ENCODE assay signal across 19 cellular contexts in the genomic region with DNA sequence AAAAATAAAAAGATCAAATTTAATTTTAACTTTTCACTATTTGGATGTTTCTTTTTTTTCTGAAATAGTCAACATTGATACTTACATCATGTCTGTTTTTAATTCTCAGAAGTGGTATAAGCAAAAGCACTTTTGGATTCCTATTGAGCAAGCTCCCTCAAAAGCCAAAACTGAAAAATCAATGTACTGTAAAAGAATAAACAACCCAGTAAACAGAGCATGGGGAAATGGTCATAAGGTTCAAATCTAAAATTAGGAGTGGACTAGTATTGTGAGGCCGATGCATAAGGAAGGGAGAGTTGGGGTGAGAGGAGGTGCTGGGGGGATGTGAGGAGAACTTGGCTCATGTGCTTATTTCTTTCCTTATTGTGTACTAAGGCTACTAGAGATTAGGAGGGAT. TPM values are rescaled to one million over a fixed set of nuclear protein-coding genes. Genes with fewer than 3 reads are reported as not detected.
"Had no signal": no experiment of that assay in that cellular context is flagged by ENCODE, and none has a peak within 500 bp of the region (broad histone marks: within the 10 kb centered on the region; RNA-seq: fewer than 3 reads in every experiment).

No MANE protein-coding gene starts in this region.

- H3K4me1 ChIP-seq: left ventricle myocardium inferior, right atrium auricular region, upper lobe of left lung, uterus had no signal

- H3K9me3 ChIP-seq: neutrophil, ovary, right atrium auricular region, tibial artery, upper lobe of left lung, uterus had no signal

- DNase-seq: effector CD4-positive, alpha-beta T cell; endodermal cell; foreskin fibroblast; immature natural killer cell; left ventricle myocardium inferior; mucosa of descending colon; naive thymus-derived CD8-positive, alpha-beta T cell; ovary; stimulated activated CD4-positive, alpha-beta T cell treated with anti-CD3 and anti-CD28 coated beads, Interleukin-2, amount 100 ng/mL, for 48 hours; stimulated activated naive CD4-positive, alpha-beta T cell treated with Interleukin-2 at 50 U/mL for 16 hours; tibial artery; upper lobe of left lung; uterus had no signal

- FAIRE-seq: endothelial cell of umbilical vein, keratinocyte had no signal

- H3K4me3 Mint-ChIP-seq: endodermal cell; immature natural killer cell; naive thymus-derived CD8-positive, alpha-beta T cell had no signal

- H3K27ac Mint-ChIP-seq: endodermal cell; immature natural killer cell; naive thymus-derived CD8-positive, alpha-beta T cell had no signal

- H3K4me3 ChIP-seq: coronary artery, left ventricle myocardium inferior, mucosa of descending colon, ovary, right atrium auricular region, smooth muscle cell, tibial artery, upper lobe of left lung, uterus had no signal

- H3K27ac ChIP-seq: coronary artery, left ventricle myocardium inferior, neutrophil, ovary, right atrium auricular region, tibial artery, upper lobe of left lung, uterus had no signal

- H3K4me2 ChIP-seq: smooth muscle cell had no signal

- H3K36me3 ChIP-seq: neutrophil, ovary, upper lobe of left lung, uterus had no signal

- H3K27me3 ChIP-seq: neutrophil, ovary, right atrium auricular region, tibial artery, upper lobe of left lung, uterus had no signal

- ATAC-seq: mucosa of descending colon; naive thymus-derived CD8-positive, alpha-beta T cell had no signal

- H3K4me1 Mint-ChIP-seq: endodermal cell; immature natural killer cell; naive thymus-derived CD8-positive, alpha-beta T cell had no signal

RNA-seq across cellular contexts. Expression of gene FGF2, which starts 57.9 kb away (rescaled TPM):
- total RNA-seq: naive thymus-derived CD8-positive, alpha-beta T cell had no signal
- polyA plus RNA-seq: immature natural killer cell; naive thymus-derived CD8-positive, alpha-beta T cell had no signal
